In the genomic region with DNA sequence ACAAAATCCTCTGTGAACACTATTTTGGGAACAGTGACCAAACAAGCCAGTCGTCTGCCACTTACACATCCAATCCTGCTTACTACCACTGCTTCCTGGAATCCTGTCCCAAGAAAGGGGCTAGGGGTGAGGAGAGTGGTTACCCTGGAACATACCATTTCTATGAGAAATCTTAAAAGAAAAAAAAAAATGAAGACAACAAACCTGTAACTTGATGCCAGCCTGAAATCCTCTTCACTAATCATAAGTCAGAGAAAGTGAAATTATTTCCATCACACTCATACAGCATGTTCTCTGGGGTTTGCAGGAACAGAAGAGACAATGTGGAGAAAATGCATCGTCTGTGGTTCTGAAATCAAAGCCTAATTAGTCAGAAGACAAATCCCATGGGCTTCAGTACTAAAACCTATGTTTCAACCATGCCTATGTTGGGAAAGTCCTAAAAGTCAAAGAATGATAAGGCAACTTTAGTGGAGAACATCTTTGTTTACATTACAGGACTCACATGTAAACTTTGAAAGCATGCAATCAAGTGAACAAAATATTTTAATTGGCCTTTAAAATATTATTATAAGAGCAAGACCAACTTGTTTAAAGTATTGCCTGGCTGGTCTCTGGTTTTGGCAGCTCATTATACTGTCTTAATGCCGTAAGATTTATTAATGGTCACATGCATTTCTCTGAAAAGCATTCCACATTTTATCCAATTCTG, we compare ENCODE assay signal across 12 cellular contexts.
DNase-seq lines count a peak whose midpoint lies in the region; ATAC-seq and TF ChIP-seq lines count a peak whose summit lies in the region.
"Had no signal": no experiment of that assay in that cellular context is flagged by ENCODE, and none has a peak within 500 bp of the region (broad histone marks: within the 10 kb centered on the region; RNA-seq: fewer than 3 reads in every experiment).

No MANE protein-coding gene starts in this region.

- TF ChIP-seq POLR2A in stomach (IDR thresholded peaks at IDR 0.05) = no peak

- DNase-seq in HK-2 (ENCODE audit: unreplicated experiment) (peak; percentile 17), amniotic epithelial cell (ENCODE audit: low read depth) (peak; percentile 97), hepatocyte (ENCODE audit: low spot score) (peak; percentile 59), stomach (no peak), cerebellar nuclear complex (lab: John Stamatoyannopoulos, UW) (no peak)
- no peak for DNase-seq in activated CD8-positive, alpha-beta memory T cell treated with anti-CD3 and anti-CD28 coated beads, Interleukin-2, amount 50 U/mL, for 4 hours
- no peak for DNase-seq in activated CD8-positive, alpha-beta memory T cell treated with anti-CD3 and anti-CD28 coated beads for 24 hours
- DNase-seq: head of caudate nucleus; NCI-H146; posterior cingulate gyrus; stimulated activated naive CD4-positive, alpha-beta T cell had no signal

- intact Hi-C loops in stomach (cut with DNase I; ENCODE audit: low total_unique reads) = no loop called here

- H2AFZ ChIP-seq in hepatocyte = no peak overlapping the region

- no peaks in the 10 kb centered on the region for H3K9me2 ChIP-seq in hepatocyte (replicated peaks; ENCODE audit: insufficient read depth)

- TF ChIP-seq EP300 in stomach (IDR thresholded peaks at IDR 0.05) = no peak

- H3K9me3 ChIP-seq in hepatocyte (ENCODE audit: low read depth) = no peaks in the 10 kb centered on the region
- no peaks in the 10 kb centered on the region for H3K9me3 ChIP-seq in stomach

- H3K27ac ChIP-seq in hepatocyte (peak overlapping the region; percentile 91), stomach (peak overlapping the region; percentile 24 to 69 (median 45))

- peak overlapping the region; percentile 53 for H3K4me2 ChIP-seq in hepatocyte

- H4K20me1 ChIP-seq in hepatocyte (ENCODE audit: insufficient read depth, poor library complexity, severe bottlenecking) = no peaks in the 10 kb centered on the region

- WGBS in hepatocyte (ENCODE audit: low lambda C conversion rate, missing lambda C conversion rate) = 24% methylated on average over 3 of the region's 3 CpGs
- WGBS in stomach, 5 donors = 51 to 69% (median 64%) methylated on average over 3 of the region's 3 CpGs

- TF ChIP-seq CTCF in hepatocyte (IDR thresholded peaks at IDR 0.05; ENCODE audit: poor library complexity) (no peak), stomach (IDR thresholded peaks at IDR 0.05) (no peak)

- no peak for ATAC-seq in GM21360 (IDR thresholded peaks at IDR 0.05; ENCODE audit: unreplicated experiment)

- H3K27me3 ChIP-seq in hepatocyte (no peaks in the 10 kb centered on the region), stomach (no peaks in the 10 kb centered on the region)

- H3K4me1 ChIP-seq in hepatocyte (ENCODE audit: insufficient read depth) = peaks cover 48% of the 10 kb centered on the region
- peaks cover 12 to 39% (median 18%) of the 10 kb centered on the region in 4 donors for H3K4me1 ChIP-seq in stomach

- H3K79me2 ChIP-seq in hepatocyte = no peaks in the 10 kb centered on the region

- H3K36me3 ChIP-seq in hepatocyte (replicated peaks; ENCODE audit: insufficient read depth, low read depth) (no peaks in the 10 kb centered on the region), stomach (no peaks in the 10 kb centered on the region)

- H3K4me3 ChIP-seq in hepatocyte (no peak overlapping the region), stomach (no peak overlapping the region)

Comparison
In these comparisons a context has a peak if more than half of its experiments do, and no peak if none do; other contexts are left out.
1. DNase-seq: peak in HK-2 (single experiment), amniotic epithelial cell (single experiment) and hepatocyte (single experiment); none in stomach (single experiment), activated CD8-positive, alpha-beta memory T cell treated with anti-CD3 and anti-CD28 coated beads, Interleukin-2, amount 50 U/mL, for 4 hours (single experiment), cerebellar nuclear complex (0 of 2) and activated CD8-positive, alpha-beta memory T cell treated with anti-CD3 and anti-CD28 coated beads for 24 hours (single experiment).